17 cellular contexts compared by ENCODE assay signal in genomic region chr4:188722911-188723310, GRCh38.
"Had no signal": no experiment of that assay in that cellular context is flagged by ENCODE, and none has a peak within 500 bp of the region (broad histone marks: within the 10 kb centered on the region; RNA-seq: fewer than 3 reads in every experiment).

No MANE protein-coding gene starts in this region.

- DNase-seq: activated CD4-positive, alpha-beta T cell treated with anti-CD3 and anti-CD28 coated beads for 48 hours; activated CD4-positive, CD25-positive, alpha-beta regulatory T cell; activated CD8-positive, alpha-beta memory T cell treated with anti-CD3 and anti-CD28 coated beads, Interleukin-2, amount 50 U/mL, for 4 hours; activated naive CD4-positive, alpha-beta T cell treated with anti-CD3 and anti-CD28 coated beads, Interleukin-2, amount 10 ng/mL, durations not matched to agents 7 days and 5 days; activated naive CD8-positive, alpha-beta T cell treated with anti-CD3 and anti-CD28 coated beads, Interleukin-2, amount 50 U/mL, for 24 hours; activated T-cell treated with anti-CD3 and anti-CD28 coated beads, Interleukin-2, amount 50 U/mL, for 4 hours; effector CD8-positive, alpha-beta T cell; esophagus squamous epithelium; nucleus accumbens; retina; stimulated activated naive B cell treated with anti-CD40 and anti-IgM and Interleukin-4, amounts not matched to agents 10 μg/mL and 1 μg/mL and 100 μg/mL, for 72 hours; T1000; upper lobe of right lung had no signal

- H3K4me1 ChIP-seq: ascending aorta, breast epithelium, esophagus squamous epithelium, upper lobe of right lung had no signal

- H2AFZ ChIP-seq: hepatocyte had no signal

- ATAC-seq: activated naive CD8-positive, alpha-beta T cell treated with anti-CD3 and anti-CD28 coated beads, Interleukin-2, amount 50 U/mL, for 24 hours; activated T-cell treated with anti-CD3 and anti-CD28 coated beads, Interleukin-2, amount 50 U/mL, for 4 hours; stimulated activated naive B cell treated with anti-CD40 and anti-IgM and Interleukin-4, amounts not matched to agents 10 μg/mL and 1 μg/mL and 100 μg/mL, for 72 hours; upper lobe of right lung had no signal

- H3K9me3 ChIP-seq: ascending aorta, breast epithelium, esophagus squamous epithelium, thoracic aorta, upper lobe of right lung had no signal

- H3K4me2 ChIP-seq: hepatocyte had no signal

- H3K79me2 ChIP-seq: hepatocyte had no signal

- H3K27ac ChIP-seq: breast epithelium, esophagus squamous epithelium, hepatocyte, upper lobe of right lung had no signal

- H3K36me3 ChIP-seq: ascending aorta, breast epithelium, esophagus squamous epithelium, thoracic aorta, upper lobe of right lung had no signal

- H3K4me3 ChIP-seq: ascending aorta, breast epithelium, esophagus squamous epithelium, hepatocyte, thoracic aorta, upper lobe of right lung had no signal

- H3K27me3 ChIP-seq: ascending aorta, breast epithelium, esophagus squamous epithelium, hepatocyte, upper lobe of right lung had no signal
